15 cellular contexts compared by ENCODE assay signal in genomic region chr5:156473271-156473935, GRCh38.
DNase-seq lines count a peak whose midpoint lies in the region; TF ChIP-seq lines count a peak whose summit lies in the region.
"Had no signal": no experiment of that assay in that cellular context is flagged by ENCODE, and none has a peak within 500 bp of the region (broad histone marks: within the 10 kb centered on the region; RNA-seq: fewer than 3 reads in every experiment).

No MANE protein-coding gene starts in this region.

- peaks cover 5% of the 10 kb centered on the region for H3K36me3 Mint-ChIP-seq in MCF 10A (ENCODE audit: insufficient read depth, unreplicated experiment)
- H3K36me3 Mint-ChIP-seq in activated T-helper 2 cell treated with anti-CD3 and anti-CD28 coated beads, Interferon-gamma antibody, Interleukin-2, Interleukin-4, amounts not matched to agents 10 μg/mL and 5 μg/mL and 100 μg/mL, durations not matched to agents 14 hours and 24 hours and 36 hours (ENCODE audit: low read depth), result no peaks in the 10 kb centered on the region

- H3K4me3 ChIP-seq in breast epithelium (no peak overlapping the region), fibroblast of villous mesenchyme (ENCODE audit: low read depth, low read length) (no peak overlapping the region), thyroid gland (replicated peaks in 1 of 3) (no peak overlapping the region)
- H3K4me3 ChIP-seq: heart left ventricle, uterus had no signal

- H3K9me3 ChIP-seq in breast epithelium (no peaks in the 10 kb centered on the region), thyroid gland (no peaks in the 10 kb centered on the region)
- H3K9me3 ChIP-seq: heart left ventricle, uterus had no signal

- H3K4me3 Mint-ChIP-seq in MCF 10A (ENCODE audit: unreplicated experiment), result peak overlapping the region; percentile 15
- H3K4me3 Mint-ChIP-seq in activated T-helper 2 cell treated with anti-CD3 and anti-CD28 coated beads, Interferon-gamma antibody, Interleukin-2, Interleukin-4, amounts not matched to agents 10 μg/mL and 5 μg/mL and 100 μg/mL, durations not matched to agents 14 hours and 24 hours and 36 hours (ENCODE audit: low read depth), result no peak overlapping the region
- H3K4me3 Mint-ChIP-seq: activated CD4-positive, alpha-beta memory T cell treated with anti-CD3 and anti-CD28 coated beads, Interleukin-2, amount 10 ng/mL, durations not matched to agents 7 days and 5 days had no signal

- H3K36me3 ChIP-seq in breast epithelium (no peaks in the 10 kb centered on the region), thyroid gland (no peaks in the 10 kb centered on the region)
- H3K36me3 ChIP-seq: heart left ventricle, uterus had no signal

- H3K9me3 Mint-ChIP-seq in MCF 10A (ENCODE audit: unreplicated experiment), result no peaks in the 10 kb centered on the region
- H3K9me3 Mint-ChIP-seq in activated T-helper 2 cell treated with anti-CD3 and anti-CD28 coated beads, Interferon-gamma antibody, Interleukin-2, Interleukin-4, amounts not matched to agents 10 μg/mL and 5 μg/mL and 100 μg/mL, durations not matched to agents 14 hours and 24 hours and 36 hours, result no peaks in the 10 kb centered on the region
- H3K9me3 Mint-ChIP-seq: activated CD4-positive, alpha-beta memory T cell treated with anti-CD3 and anti-CD28 coated beads, Interleukin-2, amount 10 ng/mL, durations not matched to agents 7 days and 5 days had no signal

- H3K4me1 Mint-ChIP-seq in MCF 10A (ENCODE audit: insufficient read depth, unreplicated experiment), result peaks cover 46% of the 10 kb centered on the region
- no peaks in the 10 kb centered on the region for H3K4me1 Mint-ChIP-seq in activated T-helper 2 cell treated with anti-CD3 and anti-CD28 coated beads, Interferon-gamma antibody, Interleukin-2, Interleukin-4, amounts not matched to agents 10 μg/mL and 5 μg/mL and 100 μg/mL, durations not matched to agents 14 hours and 24 hours and 36 hours (ENCODE audit: low read depth)
- H3K4me1 Mint-ChIP-seq: activated CD4-positive, alpha-beta memory T cell treated with anti-CD3 and anti-CD28 coated beads, Interleukin-2, amount 10 ng/mL, durations not matched to agents 7 days and 5 days had no signal

- H3K27me3 Mint-ChIP-seq in MCF 10A (ENCODE audit: insufficient read depth, unreplicated experiment), result no peaks in the 10 kb centered on the region
- H3K27me3 Mint-ChIP-seq in activated T-helper 2 cell treated with anti-CD3 and anti-CD28 coated beads, Interferon-gamma antibody, Interleukin-2, Interleukin-4, amounts not matched to agents 10 μg/mL and 5 μg/mL and 100 μg/mL, durations not matched to agents 14 hours and 24 hours and 36 hours (ENCODE audit: low read depth), result no peaks in the 10 kb centered on the region

- H3K27me3 ChIP-seq in breast epithelium, result no peaks in the 10 kb centered on the region
- no peaks in the 10 kb centered on the region for H3K27me3 ChIP-seq in thyroid gland
- H3K27me3 ChIP-seq: heart left ventricle, uterus had no signal

- peak overlapping the region in 1 of 2 donors; percentile 3 for H3K27ac ChIP-seq in breast epithelium
- peak overlapping the region in 2 of 3 donors; percentile 33 to 66 for H3K27ac ChIP-seq in thyroid gland

- TSS peak; percentile 89 for BruUV-seq in MCF 10A (replicated peaks; lab: Mats Ljungman, UMichigan)

- POLR2A ChIA-PET in MCF 10A (lab: Yijun Ruan, JAX), result interaction anchor here (0.6 to 2.9 kb wide), 5 partner anchors 29 to 106 kb away, joined by 3 to 11 read pairs (median 3); no protein-coding TSS in a partner anchor

- intact Hi-C loops in MCF 10A (cut with micrococcal nuclease) (loop anchor here (5.0 to 10.0 kb wide), 3 partner anchors 91 to 529 kb away; no protein-coding TSS in a partner anchor), breast epithelium (cut with DNase I; ENCODE audit: low total_unique reads) (no loop called here), thyroid gland (cut with DNase I) (no loop called here)
- intact Hi-C loops in activated T-helper 2 cell treated with anti-CD3 and anti-CD28 coated beads, Interferon-gamma antibody, Interleukin-2, Interleukin-4, amounts not matched to agents 10 μg/mL and 5 μg/mL and 100 μg/mL, durations not matched to agents 14 hours and 24 hours and 36 hours (cut with micrococcal nuclease), result no loop called here

- CTCF ChIA-PET in MCF 10A (lab: Yijun Ruan, JAX), result interaction anchor here (0.6 to 0.8 kb wide), 2 partner anchors 90 to 528 kb away, joined by 3 read pairs; no protein-coding TSS in a partner anchor

- peak; percentile 94 for DNase-seq in MCF 10A (ENCODE audit: unreplicated experiment)
- no peak for DNase-seq in breast epithelium (ENCODE audit: low spot score in 2 of 2)
- DNase-seq in SK-MEL-5 (ENCODE audit: low read depth, low spot score), result peak; percentile 90
- peak; percentile 52 for DNase-seq in fibroblast of villous mesenchyme (ENCODE audit: low read depth)
- DNase-seq in thyroid gland, result no peak
- no peak for DNase-seq in GM10266 (ENCODE audit: extremely low spot score)
- no peak for DNase-seq in activated T-helper 2 cell treated with anti-CD3 and anti-CD28 coated beads, Interferon-gamma antibody, Interleukin-2, Interleukin-4, amounts not matched to agents 10 μg/mL and 5 μg/mL and 100 μg/mL, durations not matched to agents 14 hours and 24 hours and 36 hours (ENCODE audit: low spot score)
- DNase-seq in DMS79 (lab: John Stamatoyannopoulos, UW), result no peak
- DNase-seq: activated CD4-positive, alpha-beta memory T cell treated with anti-CD3 and anti-CD28 coated beads, Interleukin-2, amount 10 ng/mL, durations not matched to agents 7 days and 5 days; activated naive CD4-positive, alpha-beta T cell treated with anti-CD3 and anti-CD28 coated beads, Interleukin-2, amount 50 U/mL, for 16 hours; EL; NCI-H2029; T1000 had no signal

- in situ Hi-C loops in SK-MEL-5 (cut with HindIII; ENCODE audit: low pct_unique_long_range_greater_than_20kb, low sequenced_read_pairs), result no loop called here

- TF ChIP-seq CTCF in MCF 10A (IDR thresholded peaks at IDR 0.05; ENCODE audit: unreplicated experiment) (no peak), breast epithelium (IDR thresholded peaks at IDR 0.05) (no peak), fibroblast of villous mesenchyme (IDR thresholded peaks at IDR 0.05; ENCODE audit: insufficient read depth, low read depth, low read length) (no peak), thyroid gland (IDR thresholded peaks at IDR 0.05) (no peak), GM10266 (IDR thresholded peaks at IDR 0.05; ENCODE audit: control insufficient read depth, insufficient read depth, low read depth, missing control alignments) (no peak)

- TF ChIP-seq POLR2A in breast epithelium (IDR thresholded peaks at IDR 0.05) (no peak), thyroid gland (IDR thresholded peaks at IDR 0.05) (no peak)

- H3K27ac Mint-ChIP-seq in MCF 10A (ENCODE audit: low read depth, unreplicated experiment), result peak overlapping the region; percentile 83
- H3K27ac Mint-ChIP-seq in activated T-helper 2 cell treated with anti-CD3 and anti-CD28 coated beads, Interferon-gamma antibody, Interleukin-2, Interleukin-4, amounts not matched to agents 10 μg/mL and 5 μg/mL and 100 μg/mL, durations not matched to agents 14 hours and 24 hours and 36 hours, result no peak overlapping the region
- H3K27ac Mint-ChIP-seq: activated CD4-positive, alpha-beta memory T cell treated with anti-CD3 and anti-CD28 coated beads, Interleukin-2, amount 10 ng/mL, durations not matched to agents 7 days and 5 days had no signal

- H3K4me1 ChIP-seq in breast epithelium, result no peaks in the 10 kb centered on the region
- peaks cover 39 to 47% of the 10 kb centered on the region in 2 donors for H3K4me1 ChIP-seq in thyroid gland

- 71 to 72% methylated on average over 7 of the region's 7 CpGs for WGBS in thyroid gland, 2 donors

Comparison
In these comparisons a context has a peak if more than half of its experiments do, and no peak if none do; other contexts are left out.
1. DNase-seq: peak in MCF 10A (single experiment), SK-MEL-5 (single experiment) and fibroblast of villous mesenchyme (single experiment); none in breast epithelium (0 of 2), thyroid gland (0 of 2), GM10266 (single experiment), activated T-helper 2 cell treated with anti-CD3 and anti-CD28 coated beads, Interferon-gamma antibody, Interleukin-2, Interleukin-4, amounts not matched to agents 10 μg/mL and 5 μg/mL and 100 μg/mL, durations not matched to agents 14 hours and 24 hours and 36 hours (single experiment) and DMS79 (single experiment).